Comparison of ENCODE assay signal across 9 cellular contexts in the genomic region with DNA sequence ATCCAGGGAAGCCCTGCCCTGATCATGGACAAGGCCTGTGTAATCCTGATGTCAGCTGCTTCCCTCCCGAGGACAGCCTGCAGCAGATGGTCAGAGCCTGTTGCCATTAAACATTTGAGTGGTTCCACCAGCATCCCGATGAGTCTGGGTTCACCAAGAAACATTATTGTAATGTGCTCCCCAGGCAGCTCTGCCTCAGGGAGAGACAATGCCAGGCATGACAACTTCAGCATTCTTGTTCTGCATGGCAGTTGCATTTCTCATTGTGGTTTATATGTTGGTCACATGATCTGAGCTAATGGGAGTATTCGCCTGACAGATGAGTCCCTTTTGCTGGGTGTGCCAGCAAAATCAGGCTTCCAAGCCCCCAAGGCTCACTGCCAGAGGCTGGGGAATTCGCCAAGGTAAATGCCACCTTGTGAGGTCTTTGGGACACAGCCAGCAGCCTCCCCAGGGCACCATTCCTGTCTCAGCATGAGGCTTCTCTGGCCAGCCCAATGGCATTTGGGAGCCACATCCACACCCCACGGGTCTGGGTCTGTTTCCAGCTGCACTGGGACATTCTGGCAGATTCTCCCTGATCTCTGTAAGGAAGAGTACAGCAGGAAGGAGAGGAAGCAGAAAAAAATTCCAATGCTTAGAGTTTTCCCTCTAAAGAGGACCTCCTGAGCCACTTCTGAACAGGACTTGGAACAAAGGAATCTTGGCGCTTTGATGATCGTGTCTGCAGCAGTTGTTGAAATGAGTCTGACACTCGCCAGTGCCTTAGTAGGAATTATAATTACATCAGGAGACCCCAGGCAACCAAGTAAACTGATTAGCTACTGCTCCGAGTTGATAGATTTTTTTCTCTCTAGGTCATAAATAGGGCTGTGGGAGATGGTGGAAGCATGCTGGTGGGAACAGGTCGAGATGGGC.
A peak's percentile ranks its signal among the peaks of the same experiment; 100 is the strongest.
DNase-seq lines count a peak whose midpoint lies in the region; TF ChIP-seq lines count a peak whose summit lies in the region.
"Had no signal": no experiment of that assay in that cellular context is flagged by ENCODE, and none has a peak within 500 bp of the region (broad histone marks: within the 10 kb centered on the region; RNA-seq: fewer than 3 reads in every experiment).

No MANE protein-coding gene starts in this region.

- TF ChIP-seq CTCF in coronary artery (IDR thresholded peaks at IDR 0.05): no peak

- H3K9me3 ChIP-seq in adipocyte (ENCODE audit: control insufficient read depth, low read length): no peaks in the 10 kb centered on the region

- no peak overlapping the region for H3K4me3 ChIP-seq in adipocyte (ENCODE audit: low read length)
- H3K4me3 ChIP-seq in coronary artery: no peak overlapping the region

- H3K27ac ChIP-seq in coronary artery: no peak overlapping the region

- DNase-seq in DMS 273 (lab: John Stamatoyannopoulos, UW; ENCODE audit: unreplicated experiment) (peak; percentile 86), NCI-H1092 (lab: John Stamatoyannopoulos, UW) (peak; percentile 76), adipocyte (ENCODE audit: low read depth) (peak; percentile 51), kidney tubule cell (ENCODE audit: low spot score) (peak; percentile 99), coronary artery (ENCODE audit: low spot score) (no peak)
- DNase-seq in activated T-cell treated with anti-CD3 and anti-CD28 coated beads, Interleukin-2, amount 50 U/mL, for 48 hours: no peak
- no peak for DNase-seq in stimulated activated CD4-positive, alpha-beta T cell treated with anti-CD3 and anti-CD28 coated beads, Interleukin-4, amount 100 ng/mL, for 4 hours
- DNase-seq in activated effector memory CD4-positive, alpha-beta T cell treated with anti-CD3 and anti-CD28 coated beads, Interleukin-2, amount 50 U/mL, for 16 hours: no peak
- DNase-seq: KG1 had no signal

- peaks cover 12% of the 10 kb centered on the region for H3K4me1 ChIP-seq in adipocyte (ENCODE audit: control insufficient read depth, insufficient read depth, low read length)

- peaks cover 32% of the 10 kb centered on the region for H3K27me3 ChIP-seq in adipocyte (replicated peaks; ENCODE audit: control insufficient read depth, insufficient read depth, low read length)

- H3K9ac ChIP-seq in adipocyte (ENCODE audit: low read length): no peak overlapping the region

- H3K36me3 ChIP-seq in adipocyte (ENCODE audit: control insufficient read depth, insufficient read depth, low read length, severe bottlenecking): no peaks in the 10 kb centered on the region

Comparison
In these comparisons a context has a peak if more than half of its experiments do, and no peak if none do; other contexts are left out.
1. DNase-seq: peak in DMS 273 (single experiment), NCI-H1092 (single experiment), adipocyte (single experiment) and kidney tubule cell (single experiment); none in activated T-cell treated with anti-CD3 and anti-CD28 coated beads, Interleukin-2, amount 50 U/mL, for 48 hours (0 of 2), stimulated activated CD4-positive, alpha-beta T cell treated with anti-CD3 and anti-CD28 coated beads, Interleukin-4, amount 100 ng/mL, for 4 hours (0 of 2), coronary artery (single experiment) and activated effector memory CD4-positive, alpha-beta T cell treated with anti-CD3 and anti-CD28 coated beads, Interleukin-2, amount 50 U/mL, for 16 hours (single experiment).